In genomic region chr2:136001147-136001546, GRCh38 we compare ENCODE assay signal across 22 cellular contexts. TPM values are rescaled to one million over a fixed set of nuclear protein-coding genes. Genes with fewer than 3 reads are reported as not detected.
DNase-seq lines count a peak whose midpoint lies in the region; ATAC-seq, FAIRE-seq and TF ChIP-seq lines count a peak whose summit lies in the region.
"Had no signal": no experiment of that assay in that cellular context is flagged by ENCODE, and none has a peak within 500 bp of the region (broad histone marks: within the 10 kb centered on the region; RNA-seq: fewer than 3 reads in every experiment).

No MANE protein-coding gene starts in this region.

- TF ChIP-seq CTCF in brain (conservative IDR thresholded peaks at IDR 0.05): no peak
- TF ChIP-seq CTCF in nephron (IDR thresholded peaks at IDR 0.05; ENCODE audit: unreplicated experiment in 3 of 3): no peak

- peaks cover 51 to 63% (median 56%) of the 10 kb centered on the region in 10 experiments for H3K4me1 ChIP-seq in BLaER1 treated with 17β-estradiol and CSF1 and Interleukin-3, amounts not matched to agents 10 nM and 100 nM
- H3K4me1 ChIP-seq: body of pancreas, upper lobe of right lung had no signal

- 0 out of 22 replicates have a peak overlapping the region, but pooled peaks of 1 of the 11 experiments have one; percentile 44 for H3K9ac ChIP-seq in BLaER1 treated with 17β-estradiol and CSF1 and Interleukin-3, amounts not matched to agents 10 nM and 100 nM

- peak; percentile 75 for FAIRE-seq in GM12891 (lab: Jason Lieb, UNC)
- FAIRE-seq: islet of Langerhans had no signal

- POLR2A ChIA-PET in HEK293T (lab: Yijun Ruan, JAX): no interaction called here

- CTCF ChIA-PET in HEK293T (lab: Yijun Ruan, JAX): interaction anchor here (0.7 kb wide), 2 partner anchors 10 to 80 kb away, joined by 3 read pairs; no protein-coding TSS in a partner anchor

- DNase-seq in GM12891 (ENCODE audit: insufficient read length, low spot score) (no peak), HEK293T (ENCODE audit: extremely low spot score) (no peak), NCI-H187 (lab: John Stamatoyannopoulos, UW) (no peak), NCI-H2227 (lab: John Stamatoyannopoulos, UW; ENCODE audit: unreplicated experiment) (no peak)
- no peak for DNase-seq in natural killer cell treated with Interleukin-12 subunit alpha and Interleukin-12 subunit beta and Interleukin-15 and Interleukin-18, amount 100 ng/mL, for 72 hours (ENCODE audit: low spot score)
- DNase-seq: activated CD4-positive, alpha-beta T cell treated with anti-CD3 and anti-CD28 coated beads for 4 hours; body of pancreas; CD4-positive, alpha-beta memory T cell; effector memory CD4-positive, alpha-beta T cell; HFFc6; left ventricle myocardium superior; MG63; NCI-H1417 treated with DMSO at 0.1 percent for 48 hours; NCI-H510A; NK-92 treated with Interleukin-12 subunit alpha and Interleukin-12 subunit beta, amount 100 ng/mL, for 24 hours; Peyer's patch; SIG-M5; upper lobe of right lung had no signal

- H3K36me3 ChIP-seq in BLaER1 treated with 17β-estradiol and CSF1 and Interleukin-3, amounts not matched to agents 10 nM and 100 nM: 0 out of 22 replicates have a peak, but pooled peaks cover 0 to 4% (median 0%) of the 10 kb centered on the region in 11 experiments
- H3K36me3 ChIP-seq: MG63, Peyer's patch, upper lobe of right lung had no signal

- H3K27ac ChIP-seq in BLaER1 treated with 17β-estradiol and CSF1 and Interleukin-3, amounts not matched to agents 10 nM and 100 nM: peak overlapping the region in 9 of 11 experiments; percentile 42 to 75 (median 60); a peak in 12 of 22 replicates
- H3K27ac ChIP-seq: body of pancreas, upper lobe of right lung had no signal

- no peaks in the 10 kb centered on the region for H3K27me3 Mint-ChIP-seq in brain
- H3K27me3 Mint-ChIP-seq in nephron (ENCODE audit: low read depth): no peaks in the 10 kb centered on the region
- peaks cover 0 to 5% of the 10 kb centered on the region in 2 donors for H3K27me3 Mint-ChIP-seq in natural killer cell treated with Interleukin-12 subunit alpha and Interleukin-12 subunit beta and Interleukin-15 and Interleukin-18, amount 100 ng/mL, for 72 hours
- H3K27me3 Mint-ChIP-seq: CD4-positive, alpha-beta memory T cell had no signal

- H3K9me3 ChIP-seq in BLaER1 treated with 17β-estradiol and CSF1 and Interleukin-3, amounts not matched to agents 10 nM and 100 nM (replicated peaks in 1 of 11): peaks cover 0 to 6% (median 0%) of the 10 kb centered on the region in 11 experiments; a peak in 4 of 22 replicates
- H3K9me3 ChIP-seq: body of pancreas, MG63, Peyer's patch, upper lobe of right lung had no signal

- H3K36me3 Mint-ChIP-seq in brain (peaks cover 12% of the 10 kb centered on the region), nephron (ENCODE audit: low read depth) (peaks cover 5% of the 10 kb centered on the region)
- H3K36me3 Mint-ChIP-seq in natural killer cell treated with Interleukin-12 subunit alpha and Interleukin-12 subunit beta and Interleukin-15 and Interleukin-18, amount 100 ng/mL, for 72 hours: peaks cover 6% of the 10 kb centered on the region

- peaks cover 58% of the 10 kb centered on the region for H3K4me1 Mint-ChIP-seq in brain
- peaks cover 56% of the 10 kb centered on the region for H3K4me1 Mint-ChIP-seq in nephron
- H3K4me1 Mint-ChIP-seq in natural killer cell treated with Interleukin-12 subunit alpha and Interleukin-12 subunit beta and Interleukin-15 and Interleukin-18, amount 100 ng/mL, for 72 hours (ENCODE audit: low read depth in 2 of 2): peaks cover 3 to 23% of the 10 kb centered on the region in 2 donors

- H3K4me3 ChIP-seq in BLaER1 treated with 17β-estradiol and CSF1 and Interleukin-3, amounts not matched to agents 10 nM and 100 nM: no peak overlapping the region
- H3K4me3 ChIP-seq: body of pancreas, MG63, Peyer's patch, upper lobe of right lung had no signal

- H3K27ac Mint-ChIP-seq in brain: peak overlapping the region in 3 of 5 experiments; percentile 47 to 77 (median 56)
- H3K27ac Mint-ChIP-seq in nephron: peak overlapping the region; percentile 39 to 85 (median 58)
- peak overlapping the region in 1 of 2 donors; percentile 38 for H3K27ac Mint-ChIP-seq in natural killer cell treated with Interleukin-12 subunit alpha and Interleukin-12 subunit beta and Interleukin-15 and Interleukin-18, amount 100 ng/mL, for 72 hours
- H3K27ac Mint-ChIP-seq: HFFc6 had no signal

- no peak for ATAC-seq in natural killer cell treated with Interleukin-12 subunit alpha and Interleukin-12 subunit beta and Interleukin-15 and Interleukin-18, amount 100 ng/mL, for 72 hours
- ATAC-seq: body of pancreas, upper lobe of right lung had no signal

- H3K4me2 ChIP-seq in BLaER1 treated with 17β-estradiol and CSF1 and Interleukin-3, amounts not matched to agents 10 nM and 100 nM: peak overlapping the region; percentile 49 to 77 (median 64); a peak in 20 of 22 replicates

- H3K27me3 ChIP-seq in BLaER1 treated with 17β-estradiol and CSF1 and Interleukin-3, amounts not matched to agents 10 nM and 100 nM: no peaks in the 10 kb centered on the region
- H3K27me3 ChIP-seq: body of pancreas, MG63, Peyer's patch, upper lobe of right lung had no signal

- H3K9me3 Mint-ChIP-seq in brain (peaks cover 0 to 4% (median 0%) of the 10 kb centered on the region in 5 experiments), nephron (no peaks in the 10 kb centered on the region)
- no peaks in the 10 kb centered on the region for H3K9me3 Mint-ChIP-seq in natural killer cell treated with Interleukin-12 subunit alpha and Interleukin-12 subunit beta and Interleukin-15 and Interleukin-18, amount 100 ng/mL, for 72 hours
- H3K9me3 Mint-ChIP-seq: HFFc6 had no signal

- H3K4me3 Mint-ChIP-seq in brain (no peak overlapping the region), nephron (no peak overlapping the region)
- H3K4me3 Mint-ChIP-seq in natural killer cell treated with Interleukin-12 subunit alpha and Interleukin-12 subunit beta and Interleukin-15 and Interleukin-18, amount 100 ng/mL, for 72 hours: no peak overlapping the region
- H3K4me3 Mint-ChIP-seq: CD4-positive, alpha-beta memory T cell; HFFc6 had no signal

- no peaks in the 10 kb centered on the region for H4K20me1 ChIP-seq in BLaER1 treated with 17β-estradiol and CSF1 and Interleukin-3, amounts not matched to agents 10 nM and 100 nM

- no peak for TF ChIP-seq POLR2A in GM12891 (IDR thresholded peaks at IDR 0.05; ENCODE audit: low read depth, low read length)

TF ChIP-seq in GM12891, 5 proteins besides CTCF, POLR2A, EP300 and RAD21:
- TF ChIP-seq POU2F2 (IDR thresholded peaks at IDR 0.05; ENCODE audit: low read depth, low read length) (no peak), SPI1 (IDR thresholded peaks at IDR 0.05; ENCODE audit: low read depth, low read length) (no peak), POLR2AphosphoS5 (IDR thresholded peaks at IDR 0.05; ENCODE audit: low read depth, low read length) (no peak), TAF1 (IDR thresholded peaks at IDR 0.05; ENCODE audit: low read depth, low read length) (no peak), PAX5 (IDR thresholded peaks at IDR 0.05; ENCODE audit: insufficient read depth, low read length, severe bottlenecking) (no peak)

TF ChIP-seq in HEK293T, 16 proteins besides CTCF, POLR2A, EP300 and RAD21:
- TF ChIP-seq FOXA1 (IDR thresholded peaks at IDR 0.05) (no peak), FOXK2 (IDR thresholded peaks at IDR 0.05) (no peak), CTBP1 (IDR thresholded peaks at IDR 0.05; ENCODE audit: borderline replicate concordance) (no peak), L3MBTL2 (conservative IDR thresholded peaks at IDR 0.05) (no peak), FOXM1 (IDR thresholded peaks at IDR 0.05; ENCODE audit: borderline replicate concordance) (no peak), HDGF (IDR thresholded peaks at IDR 0.05; ENCODE audit: borderline replicate concordance) (no peak), SP1 (IDR thresholded peaks at IDR 0.05) (no peak), TARDBP (IDR thresholded peaks at IDR 0.05) (no peak), LEF1 (IDR thresholded peaks at IDR 0.05; ENCODE audit: borderline replicate concordance) (no peak), NFRKB (IDR thresholded peaks at IDR 0.05) (no peak), PKNOX1 (IDR thresholded peaks at IDR 0.05) (no peak), ELF4 (IDR thresholded peaks at IDR 0.05) (no peak), SUZ12 (IDR thresholded peaks at IDR 0.05) (no peak), BHLHE40 (IDR thresholded peaks at IDR 0.05; ENCODE audit: borderline replicate concordance) (no peak), ZNF384 (IDR thresholded peaks at IDR 0.05) (no peak), ARNT (IDR thresholded peaks at IDR 0.05) (no peak)

RNA-seq across cellular contexts. Expression of gene DARS1, which starts 15.7 kb away (rescaled TPM):
- 99.1 TPM for polyA plus RNA-seq in GM12891 (2012; ENCODE audit: low read depth, missing spikeins)
- 51.3 TPM for polyA plus RNA-seq in brain (ENCODE audit: insufficient read depth, low read depth, low replicate concordance)
- 100 to 1,000 TPM; 113 to 116 TPM for total RNA-seq in natural killer cell treated with Interleukin-12 subunit alpha and Interleukin-12 subunit beta and Interleukin-15 and Interleukin-18, amount 100 ng/mL, for 72 hours
